8 cellular contexts compared by ENCODE assay signal in the genomic region with DNA sequence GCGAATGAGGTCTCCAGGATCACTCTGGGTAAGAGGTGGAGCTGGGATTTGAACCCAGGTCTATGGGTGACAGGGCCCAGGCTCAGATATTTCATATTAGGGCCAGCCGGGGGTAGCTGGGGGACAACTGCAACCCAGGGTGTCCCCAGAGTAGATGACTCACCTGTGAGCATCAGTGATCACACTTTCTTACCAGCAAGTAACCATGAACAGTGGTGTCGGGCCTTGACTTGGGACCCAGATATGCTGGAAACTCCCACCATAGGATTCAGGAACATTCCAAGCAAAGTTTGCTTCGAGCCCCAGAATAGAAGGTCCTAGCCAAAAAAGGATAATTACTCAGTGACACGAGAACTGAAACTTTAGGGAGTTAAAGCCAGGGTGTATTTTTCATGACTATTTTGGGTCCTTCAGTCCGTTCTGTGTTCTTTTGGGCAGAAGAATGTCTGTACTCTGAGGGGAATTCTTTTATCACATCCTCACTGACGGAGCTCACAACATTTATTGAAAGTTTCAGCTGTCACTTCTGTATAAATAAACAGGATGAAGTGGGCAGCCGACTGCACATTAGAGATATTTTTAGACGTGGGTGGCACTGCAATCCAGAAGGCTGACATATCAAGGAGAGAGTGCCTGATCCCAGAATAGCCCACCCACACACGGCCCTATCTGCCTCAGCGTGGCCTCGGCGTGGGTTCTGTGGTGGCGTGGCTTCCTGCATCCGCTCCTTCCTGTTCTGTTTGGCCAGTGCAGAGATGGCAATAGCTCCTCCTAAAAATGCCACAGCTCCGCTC. TPM values are rescaled to one million over a fixed set of nuclear protein-coding genes. Genes with fewer than 3 reads are reported as not detected.
DNase-seq lines count a peak whose midpoint lies in the region; ATAC-seq, FAIRE-seq and TF ChIP-seq lines count a peak whose summit lies in the region.

No MANE protein-coding gene starts in this region.

- TF ChIP-seq CTCF in endothelial cell of umbilical vein (IDR thresholded peaks at IDR 0.05; ENCODE audit: extremely low read depth in 1 of 2, insufficient read depth in 1 of 2, low read depth in 1 of 2, low read length in 2 of 2): no peak
- no peak for TF ChIP-seq CTCF in glutamatergic neuron (IDR thresholded peaks at IDR 0.05; ENCODE audit: partially characterized antibody, unreplicated experiment)
- no peak for TF ChIP-seq CTCF in H9 (conservative IDR thresholded peaks at IDR 0.05)

- no peak overlapping the region for H3K4me3 Mint-ChIP-seq in glutamatergic neuron (ENCODE audit: unreplicated experiment)
- no peak overlapping the region for H3K4me3 Mint-ChIP-seq in H9

- H3K9ac ChIP-seq in endothelial cell of umbilical vein (replicated peaks; ENCODE audit: extremely low read depth, insufficient read depth, low read length): no peak overlapping the region
- H3K9ac ChIP-seq in trophoblast cell (ENCODE audit: low read length): peak overlapping the region; percentile 4
- no peak overlapping the region for H3K9ac ChIP-seq in H9 (ENCODE audit: extremely low read depth, insufficient read length, low read length)

- H3K9me1 ChIP-seq in endothelial cell of umbilical vein (replicated peaks; ENCODE audit: control insufficient read depth, extremely low read depth, insufficient read depth, low read length): no peaks in the 10 kb centered on the region

- H3K27ac ChIP-seq in endothelial cell of umbilical vein (ENCODE audit: insufficient read depth, low read depth, low read length): no peak overlapping the region
- no peak overlapping the region for H3K27ac ChIP-seq in trophoblast cell (ENCODE audit: low read depth, low read length)
- H3K27ac ChIP-seq in H9 (ENCODE audit: insufficient read length, low read depth, low read length): no peak overlapping the region

- no CpG with 5 or more reads among the region's 16 CpGs for WGBS in trophoblast cell (ENCODE audit: extremely low coverage, insufficient coverage, insufficient read length)
- WGBS in H9 (ENCODE audit: extremely low coverage, insufficient read length, low lambda C conversion rate): no CpG with 5 or more reads among the region's 16 CpGs

- H2AFZ ChIP-seq in endothelial cell of umbilical vein (ENCODE audit: low read depth, low read length): no peak overlapping the region
- H2AFZ ChIP-seq in trophoblast cell (ENCODE audit: insufficient read depth, low read length, poor library complexity): peak overlapping the region; percentile 27
- H2AFZ ChIP-seq in H9 (ENCODE audit: low read length): no peak overlapping the region

- H3K27ac Mint-ChIP-seq in glutamatergic neuron (ENCODE audit: unreplicated experiment): no peak overlapping the region
- H3K27ac Mint-ChIP-seq in H9: no peak overlapping the region

- no peak for TF ChIP-seq POLR2A in endothelial cell of umbilical vein (IDR thresholded peaks at IDR 0.05; ENCODE audit: low read depth, low read length)

- no peak overlapping the region for H2BK20ac ChIP-seq in H9 (ENCODE audit: low read depth, low read length, poor library complexity, severe bottlenecking)

- H3K36me3 ChIP-seq in endothelial cell of umbilical vein (ENCODE audit: control insufficient read depth in 2 of 2, extremely low read depth in 1 of 2, insufficient read depth in 2 of 2, low read length in 2 of 2): no peaks in the 10 kb centered on the region
- no peaks in the 10 kb centered on the region for H3K36me3 ChIP-seq in trophoblast cell (ENCODE audit: control insufficient read depth in 1 of 2, insufficient read depth in 2 of 2, low read length in 2 of 2)

- peaks cover 5% of the 10 kb centered on the region for H3K27me3 Mint-ChIP-seq in glutamatergic neuron (ENCODE audit: unreplicated experiment)
- H3K27me3 Mint-ChIP-seq in H9 (ENCODE audit: low read depth): peaks cover 2% of the 10 kb centered on the region; the same call in 1 of the 2 replicates

- FAIRE-seq in endothelial cell of umbilical vein (lab: Jason Lieb, UNC): no peak

- ATAC-seq in GM18517 (IDR thresholded peaks at IDR 0.05; ENCODE audit: unreplicated experiment): no peak

- H4K20me1 ChIP-seq in endothelial cell of umbilical vein (replicated peaks; ENCODE audit: control insufficient read depth, extremely low read depth, insufficient read depth, low read length): no peaks in the 10 kb centered on the region
- no peaks in the 10 kb centered on the region for H4K20me1 ChIP-seq in H9 (ENCODE audit: control insufficient read depth, insufficient read depth, insufficient read length)

- H4K91ac ChIP-seq in trophoblast cell (ENCODE audit: low read depth, low read length) (no peak overlapping the region), H9 (ENCODE audit: insufficient read length, low read depth, low read length) (no peak overlapping the region)

- H3K9me3 Mint-ChIP-seq in glutamatergic neuron (ENCODE audit: unreplicated experiment): peaks cover 5% of the 10 kb centered on the region
- H3K9me3 Mint-ChIP-seq in H9: peaks cover 8 to 14% of the 10 kb centered on the region in 2 experiments

- POLR2A ChIA-PET in endothelial cell of umbilical vein (lab: Charles Lee): no interaction called here

- no peak overlapping the region for H3K56ac ChIP-seq in H9 (ENCODE audit: insufficient read length, low read depth, low read length)

- no peaks in the 10 kb centered on the region for H3K36me3 Mint-ChIP-seq in glutamatergic neuron (ENCODE audit: unreplicated experiment)
- H3K36me3 Mint-ChIP-seq in H9 (ENCODE audit: insufficient read depth in 1 of 3, low read depth in 3 of 3): peaks cover 0 to 7% (median 7%) of the 10 kb centered on the region in 3 experiments; a peak in 4 of 7 replicates

- H3K18ac ChIP-seq in trophoblast cell (ENCODE audit: low read length) (no peak overlapping the region), H9 (ENCODE audit: insufficient read length, low read depth, low read length) (no peak overlapping the region)

- H3K14ac ChIP-seq in trophoblast cell (ENCODE audit: low read length) (no peak overlapping the region), H9 (ENCODE audit: insufficient read depth, low read length) (no peak overlapping the region)

- H3K4me1 Mint-ChIP-seq in glutamatergic neuron (ENCODE audit: low read depth, unreplicated experiment) (no peaks in the 10 kb centered on the region), H9 (0 out of 4 replicates have a peak, but pooled peaks cover 0 to 2% of the 10 kb centered on the region in 2 experiments)

- no peak overlapping the region for H2BK15ac ChIP-seq in H9 (ENCODE audit: low read depth, low read length)

- H4K5ac ChIP-seq in H9 (ENCODE audit: insufficient read length, low read depth, low read length): no peak overlapping the region

- H3K9me3 ChIP-seq in endothelial cell of umbilical vein (replicated peaks; ENCODE audit: control insufficient read depth, insufficient read depth, low read length) (no peaks in the 10 kb centered on the region), trophoblast cell (ENCODE audit: insufficient read depth, low read depth, low read length) (peaks cover 13% of the 10 kb centered on the region), H9 (ENCODE audit: control insufficient read depth, low read depth, low read length) (no peaks in the 10 kb centered on the region)

- no peak overlapping the region for H3T11ph ChIP-seq in H9 (ENCODE audit: low read length)

- H3K23me2 ChIP-seq in H9 (ENCODE audit: insufficient read length, low read depth, low read length, poor library complexity, severe bottlenecking): no peaks in the 10 kb centered on the region

- no peak overlapping the region for H2BK5ac ChIP-seq in trophoblast cell (ENCODE audit: low read depth, low read length, poor library complexity)
- H2BK5ac ChIP-seq in H9 (ENCODE audit: insufficient read length, low read length): no peak overlapping the region

- H3K27me3 ChIP-seq in endothelial cell of umbilical vein (ENCODE audit: control insufficient read depth in 2 of 2, insufficient read depth in 2 of 2, low read length in 2 of 2) (peaks cover 0 to 2% of the 10 kb centered on the region in 2 experiments), trophoblast cell (ENCODE audit: insufficient read depth, low read length) (no peaks in the 10 kb centered on the region), H9 (ENCODE audit: insufficient read depth, low read length) (no peaks in the 10 kb centered on the region)

- intact Hi-C loops in endothelial cell of umbilical vein (cut with micrococcal nuclease): no loop called here

- H4K8ac ChIP-seq in trophoblast cell (ENCODE audit: low read depth, low read length): no peak overlapping the region
- H4K8ac ChIP-seq in H9 (replicated peaks; ENCODE audit: insufficient read length, low read depth, low read length): no peak overlapping the region

- dilution Hi-C loops in endothelial cell of umbilical vein (cut with MboI; ENCODE audit: extremely low pct_ligation_motif_present, low sequenced_read_pairs): no loop called here

- H4K12ac ChIP-seq in trophoblast cell (ENCODE audit: low read depth, low read length): no peak overlapping the region

- CTCF ChIA-PET in endothelial cell of umbilical vein (lab: Charles Lee): no interaction called here

- H3K79me2 ChIP-seq in endothelial cell of umbilical vein (ENCODE audit: control insufficient read depth, insufficient read depth, low read length): no peaks in the 10 kb centered on the region
- H3K79me2 ChIP-seq in trophoblast cell (ENCODE audit: control insufficient read depth, insufficient read depth, low read length, poor library complexity): no peaks in the 10 kb centered on the region
- no peaks in the 10 kb centered on the region for H3K79me2 ChIP-seq in H9 (ENCODE audit: insufficient read depth, low read length)

- no peak overlapping the region for H2BK12ac ChIP-seq in trophoblast cell (ENCODE audit: low read length)
- no peak overlapping the region for H2BK12ac ChIP-seq in H9 (ENCODE audit: insufficient read length, low read depth, low read length)

- no peaks in the 10 kb centered on the region for H3K79me1 ChIP-seq in trophoblast cell (ENCODE audit: low read length)
- H3K79me1 ChIP-seq in H9 (ENCODE audit: insufficient read depth, low read depth, low read length, poor library complexity, severe bottlenecking): no peaks in the 10 kb centered on the region

- H3K4me3 ChIP-seq in endothelial cell of umbilical vein (replicated peaks in 1 of 3; ENCODE audit: insufficient read depth in 1 of 3, low read depth in 1 of 3, low read length in 3 of 3) (no peak overlapping the region), trophoblast cell (ENCODE audit: low read depth, low read length) (no peak overlapping the region)

- H2BK120ac ChIP-seq in trophoblast cell (ENCODE audit: insufficient read depth, low read length, poor library complexity) (no peak overlapping the region), H9 (ENCODE audit: low read depth, low read length, poor library complexity, severe bottlenecking) (no peak overlapping the region)

- no peak overlapping the region for H3K4me2 ChIP-seq in endothelial cell of umbilical vein (ENCODE audit: insufficient read depth, low read length)
- H3K4me2 ChIP-seq in trophoblast cell (ENCODE audit: low read length): no peak overlapping the region
- no peak overlapping the region for H3K4me2 ChIP-seq in H9 (ENCODE audit: insufficient read depth, insufficient read length, low read length)

- H3K4me1 ChIP-seq in endothelial cell of umbilical vein (ENCODE audit: control insufficient read depth, extremely low read depth, insufficient read depth, low read length) (no peaks in the 10 kb centered on the region), trophoblast cell (ENCODE audit: control insufficient read depth in 1 of 2, insufficient read depth in 2 of 2, low read length in 2 of 2) (no peaks in the 10 kb centered on the region), H9 (ENCODE audit: insufficient read depth, low read length) (no peaks in the 10 kb centered on the region)

- BruUV-seq in endothelial cell of umbilical vein (replicated peaks; lab: Mats Ljungman, UMichigan): no TSS peak

- H3K4ac ChIP-seq in trophoblast cell (ENCODE audit: low read depth, low read length) (no peak overlapping the region), H9 (ENCODE audit: low read depth, low read length) (no peak overlapping the region)

- H2AK5ac ChIP-seq in trophoblast cell (ENCODE audit: low read length) (no peak overlapping the region), H9 (ENCODE audit: insufficient read length, low read length) (no peak overlapping the region)

- DNase-seq in EH (ENCODE audit: low read depth) (peak; percentile 95), OCI-M1 (lab: John Stamatoyannopoulos, UW) (peak; percentile 67), endothelial cell of umbilical vein (ENCODE audit: low read depth, low spot score) (peak; percentile 21), trophoblast cell (peak in 1 of 2 donors; percentile 8), glutamatergic neuron (no peak), H9 (no peak), NCI-H2107 treated with DMSO at 0.1 percent for 48 hours (lab: John Stamatoyannopoulos, UW; ENCODE audit: unreplicated experiment) (no peak)

- no peak overlapping the region for H3K23ac ChIP-seq in trophoblast cell (ENCODE audit: low read length)
- H3K23ac ChIP-seq in H9 (ENCODE audit: insufficient read length, low read depth, low read length): no peak overlapping the region

RNA-seq across cellular contexts. Expression of gene RAMP1, which starts 45.6 kb away (rescaled TPM):
- total RNA-seq in endothelial cell of umbilical vein (not detected in 2 replicates), glutamatergic neuron (ENCODE audit: unreplicated experiment) (7.6 TPM), H9 (2021) (0.63 and 0.75 TPM in 2 replicates)
- polyA plus RNA-seq in endothelial cell of umbilical vein: 0.18 TPM in 1 of 2 replicates, not detected in the other
- not detected in 2 replicates for polyA plus RNA-seq in endothelial cell of umbilical vein (2011; cell fraction: cytosol; rRNA removed)
- polyA plus RNA-seq in endothelial cell of umbilical vein (2011; cell fraction: nucleus; rRNA removed): not detected in 2 replicates
- 0.31 TPM in 1 of 2 replicates, not detected in the other for polyA plus RNA-seq in endothelial cell of umbilical vein (2012)
- not detected in 2 replicates for polyA minus RNA-seq in endothelial cell of umbilical vein
- polyA minus RNA-seq in endothelial cell of umbilical vein (2011; cell fraction: cytosol; rRNA and poly(A)+ RNA removed): not detected
- polyA minus RNA-seq in endothelial cell of umbilical vein (2011; cell fraction: nucleus; rRNA and poly(A)+ RNA removed): not detected in 2 replicates
- polyA plus RNA-seq in trophoblast cell (2013): 17.4 and 19.0 TPM in 2 replicates

Comparison
In these comparisons a context has a peak if more than half of its experiments do, and no peak if none do; other contexts are left out.
1. DNase-seq: peak in EH (single experiment), OCI-M1 (single experiment) and endothelial cell of umbilical vein (single experiment); none in glutamatergic neuron (single experiment), H9 (single experiment) and NCI-H2107 treated with DMSO at 0.1 percent for 48 hours (single experiment).